Comparison of ENCODE assay signal across 1 cellular context in genomic region chr20:63433756-63434531, GRCh38.
TF ChIP-seq lines count a peak whose summit lies in the region.

No MANE protein-coding gene starts in this region.

TF ChIP-seq in H1, 55 proteins besides CTCF, POLR2A, EP300 and RAD21 (continued from another document):
- TF ChIP-seq TAF1 (IDR thresholded peaks at IDR 0.05; ENCODE audit: low read depth, low read length), result no peak
- no peak for TF ChIP-seq SP2 (IDR thresholded peaks at IDR 0.05; ENCODE audit: low read length)
- no peak for TF ChIP-seq RBBP5 (IDR thresholded peaks at IDR 0.05; ENCODE audit: borderline replicate concordance, low read depth, low read length)
- no peak for TF ChIP-seq TBP (IDR thresholded peaks at IDR 0.05; ENCODE audit: low read depth, low read length)
- no peak for TF ChIP-seq KDM1A (IDR thresholded peaks at IDR 0.05; ENCODE audit: borderline replicate concordance, low read length)
- no peak for TF ChIP-seq CEBPB (IDR thresholded peaks at IDR 0.05; ENCODE audit: low read depth, low read length)
- TF ChIP-seq CHD1 (IDR thresholded peaks at IDR 0.05; ENCODE audit: low read depth, low read length), result no peak
- no peak for TF ChIP-seq TCF12 (IDR thresholded peaks at IDR 0.05; ENCODE audit: low read depth, low read length)
- TF ChIP-seq CBX5 (IDR thresholded peaks at IDR 0.05; ENCODE audit: low read depth, low read length), result no peak
- TF ChIP-seq, protein P1, sequence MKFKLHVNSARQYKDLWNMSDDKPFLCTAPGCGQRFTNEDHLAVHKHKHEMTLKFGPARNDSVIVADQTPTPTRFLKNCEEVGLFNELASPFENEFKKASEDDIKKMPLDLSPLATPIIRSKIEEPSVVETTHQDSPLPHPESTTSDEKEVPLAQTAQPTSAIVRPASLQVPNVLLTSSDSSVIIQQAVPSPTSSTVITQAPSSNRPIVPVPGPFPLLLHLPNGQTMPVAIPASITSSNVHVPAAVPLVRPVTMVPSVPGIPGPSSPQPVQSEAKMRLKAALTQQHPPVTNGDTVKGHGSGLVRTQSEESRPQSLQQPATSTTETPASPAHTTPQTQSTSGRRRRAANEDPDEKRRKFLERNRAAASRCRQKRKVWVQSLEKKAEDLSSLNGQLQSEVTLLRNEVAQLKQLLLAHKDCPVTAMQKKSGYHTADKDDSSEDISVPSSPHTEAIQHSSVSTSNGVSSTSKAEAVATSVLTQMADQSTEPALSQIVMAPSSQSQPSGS (IDR thresholded peaks at IDR 0.05; ENCODE audit: low read length), result no peak
- no peak for TF ChIP-seq SIRT6 (IDR thresholded peaks at IDR 0.05; ENCODE audit: low read length)
- no peak for TF ChIP-seq FOSL1 (IDR thresholded peaks at IDR 0.05; ENCODE audit: insufficient read depth, low read depth, low read length)
- no peak for TF ChIP-seq KDM4A (IDR thresholded peaks at IDR 0.05; ENCODE audit: low read depth, low read length, severe bottlenecking)
- no peak for TF ChIP-seq JUND (IDR thresholded peaks at IDR 0.05; ENCODE audit: low read length)
- no peak for TF ChIP-seq HDAC6 (IDR thresholded peaks at IDR 0.05; ENCODE audit: low read depth, low read length)
